Comparison of ENCODE assay signal across 11 cellular contexts in genomic region chr19:58096884-58097283, GRCh38. TPM values are rescaled to one million over a fixed set of nuclear protein-coding genes. Genes with fewer than 3 reads are reported as not detected.
DNase-seq lines count a peak whose midpoint lies in the region; ATAC-seq and TF ChIP-seq lines count a peak whose summit lies in the region.
"Had no signal": no experiment of that assay in that cellular context is flagged by ENCODE, and none has a peak within 500 bp of the region (broad histone marks: within the 10 kb centered on the region; RNA-seq: fewer than 3 reads in every experiment).

No MANE protein-coding gene starts in this region.

- peak overlapping the region; percentile 97 for H3K27ac Mint-ChIP-seq in CD4-positive, alpha-beta T cell
- peak overlapping the region; percentile 83 for H3K27ac Mint-ChIP-seq in osteocyte (ENCODE audit: unreplicated experiment)

- no peaks in the 10 kb centered on the region for H3K9me2 ChIP-seq in OCI-LY7 (ENCODE audit: insufficient read depth, low read length)

- H3K4me2 ChIP-seq in OCI-LY7 (ENCODE audit: low read length), result no peak overlapping the region

- BruUV-seq in OCI-LY7 (replicated peaks; lab: Mats Ljungman, UMichigan), result no TSS peak

- peaks cover 55% of the 10 kb centered on the region for H3K9me3 ChIP-seq in CD4-positive, alpha-beta T cell (ENCODE audit: control insufficient read depth, low read length)
- H3K9me3 ChIP-seq in NT2/D1 (ENCODE audit: insufficient read depth, low read length) (peaks cover 4% of the 10 kb centered on the region; the same call in 1 of the 2 replicates), esophagus muscularis mucosa (peaks cover 0 to 24% (median 11%) of the 10 kb centered on the region in 4 donors), Peyer's patch (peaks cover 0 to 34% (median 2%) of the 10 kb centered on the region in 4 donors), OCI-LY7 (ENCODE audit: low read length) (no peaks in the 10 kb centered on the region)
- H3K9me3 ChIP-seq: neutrophil had no signal

- intact Hi-C loops in CD4-positive, alpha-beta T cell (cut with DNase I, micrococcal nuclease), result loop anchor here (5.0 kb wide), 2 partner anchors 85 to 95 kb away; partner anchors contain the start of genes ZNF274 (in 1 of the 2) and ZNF606 (in 1 of the 2)
- intact Hi-C loops in esophagus muscularis mucosa (cut with DNase I) (loop anchor here (10.0 kb wide), 1 partner anchor 82 kb away; no protein-coding TSS in a partner anchor), OCI-LY7 (cut with micrococcal nuclease; ENCODE audit: unreplicated experiment) (no loop called here)

- H4K20me1 ChIP-seq in OCI-LY7 (ENCODE audit: insufficient read depth, low read length), result no peaks in the 10 kb centered on the region

- ATAC-seq in CD4-positive, alpha-beta T cell (ENCODE audit: poor library complexity), result no peak

- no peak overlapping the region for H3K27ac ChIP-seq in CD4-positive, alpha-beta T cell (ENCODE audit: low read depth, low read length)
- H3K27ac ChIP-seq in esophagus muscularis mucosa (replicated peaks in 1 of 4), result peak overlapping the region in 3 of 4 donors; percentile 93 to 96 (median 96)
- H3K27ac ChIP-seq in Peyer's patch, result no peak overlapping the region
- H3K27ac ChIP-seq in OCI-LY7 (ENCODE audit: low read depth, low read length, poor library complexity, severe bottlenecking), result no peak overlapping the region
- H3K27ac ChIP-seq: neutrophil had no signal

- H3K79me2 ChIP-seq in OCI-LY7 (ENCODE audit: insufficient read depth, low read depth, low read length), result no peaks in the 10 kb centered on the region

- peaks cover 11% of the 10 kb centered on the region for H3K9me3 Mint-ChIP-seq in CD4-positive, alpha-beta T cell
- H3K9me3 Mint-ChIP-seq in osteocyte (ENCODE audit: unreplicated experiment), result peaks cover 6% of the 10 kb centered on the region

- H3K27me3 ChIP-seq in CD4-positive, alpha-beta T cell (ENCODE audit: control insufficient read depth, insufficient read depth, low read length), result no peaks in the 10 kb centered on the region
- H3K27me3 ChIP-seq in NT2/D1 (ENCODE audit: insufficient read depth, insufficient read length) (no peaks in the 10 kb centered on the region), esophagus muscularis mucosa (no peaks in the 10 kb centered on the region), Peyer's patch (no peaks in the 10 kb centered on the region)
- H3K27me3 ChIP-seq: neutrophil had no signal

- DNase-seq in CD4-positive, alpha-beta T cell, result no peak
- DNase-seq in NT2/D1 (ENCODE audit: low read depth, low spot score) (no peak), esophagus muscularis mucosa (ENCODE audit: extremely low spot score) (no peak), osteocyte (ENCODE audit: extremely low spot score, unreplicated experiment) (no peak), Peyer's patch (no peak), NCI-H345 (lab: John Stamatoyannopoulos, UW) (no peak), OCI-LY7 (ENCODE audit: low spot score) (no peak), AG08395 (ENCODE audit: low spot score) (no peak)
- DNase-seq: activated effector memory CD4-positive, alpha-beta T cell treated with Interleukin-2 at 50 U/mL for 16 hours had no signal

- WGBS in esophagus muscularis mucosa, result 84% methylated on average over 13 of the region's 13 CpGs

- peak overlapping the region; percentile 70 for H3K9ac ChIP-seq in NT2/D1 (ENCODE audit: insufficient read length, low read depth)

- no peak for TF ChIP-seq EP300 in esophagus muscularis mucosa (IDR thresholded peaks at IDR 0.05)

- H3K4me3 Mint-ChIP-seq in CD4-positive, alpha-beta T cell, result peak overlapping the region; percentile 78
- H3K4me3 Mint-ChIP-seq in osteocyte (ENCODE audit: unreplicated experiment), result peak overlapping the region; percentile 70

- peak overlapping the region; percentile 48 for H3K4me3 ChIP-seq in NT2/D1 (ENCODE audit: insufficient read length, low read depth)
- peak overlapping the region; percentile 70 to 97 (median 76) for H3K4me3 ChIP-seq in esophagus muscularis mucosa
- H3K4me3 ChIP-seq in Peyer's patch, result peak overlapping the region in 1 of 4 donors; percentile 99
- no peak overlapping the region for H3K4me3 ChIP-seq in OCI-LY7 (ENCODE audit: low read depth, low read length, poor library complexity, severe bottlenecking)
- H3K4me3 ChIP-seq: HAP-1 had no signal

- H3K36me3 ChIP-seq in NT2/D1 (ENCODE audit: insufficient read depth, insufficient read length, low read length), result peaks cover 27% of the 10 kb centered on the region
- H3K36me3 ChIP-seq in esophagus muscularis mucosa, result peaks cover 0 to 28% (median 3%) of the 10 kb centered on the region in 4 donors
- no peaks in the 10 kb centered on the region for H3K36me3 ChIP-seq in Peyer's patch
- H3K36me3 ChIP-seq in OCI-LY7 (ENCODE audit: insufficient read depth, low read length), result no peaks in the 10 kb centered on the region
- H3K36me3 ChIP-seq: HAP-1, neutrophil had no signal

- no peaks in the 10 kb centered on the region for H3K27me3 Mint-ChIP-seq in CD4-positive, alpha-beta T cell
- no peaks in the 10 kb centered on the region for H3K27me3 Mint-ChIP-seq in osteocyte (ENCODE audit: unreplicated experiment)

- no peak for TF ChIP-seq POLR2A in esophagus muscularis mucosa (IDR thresholded peaks at IDR 0.05; ENCODE audit: low read depth)
- no peak for TF ChIP-seq POLR2A in Peyer's patch (IDR thresholded peaks at IDR 0.05)

- CTCF ChIA-PET in CD4-positive, alpha-beta T cell (lab: Charles Lee), result no interaction called here
- CTCF ChIA-PET in OCI-LY7 (lab: Charles Lee; ENCODE audit: unreplicated experiment), result no interaction called here

- no peak for TF ChIP-seq CTCF in CD4-positive, alpha-beta T cell (IDR thresholded peaks at IDR 0.05)
- no peak for TF ChIP-seq CTCF in esophagus muscularis mucosa (IDR thresholded peaks at IDR 0.05)
- TF ChIP-seq CTCF in osteocyte (IDR thresholded peaks at IDR 0.05), result no peak
- no peak for TF ChIP-seq CTCF in Peyer's patch (IDR thresholded peaks at IDR 0.05)
- no peak for TF ChIP-seq CTCF in OCI-LY7 (conservative IDR thresholded peaks at IDR 0.05; ENCODE audit: low read length)

- H3K4me1 Mint-ChIP-seq in CD4-positive, alpha-beta T cell (ENCODE audit: low read depth), result peaks cover 13% of the 10 kb centered on the region
- peaks cover 9% of the 10 kb centered on the region for H3K4me1 Mint-ChIP-seq in osteocyte (ENCODE audit: unreplicated experiment)

- H2AFZ ChIP-seq in OCI-LY7 (ENCODE audit: low read length), result no peak overlapping the region

- peaks cover 8% of the 10 kb centered on the region for H3K4me1 ChIP-seq in NT2/D1 (ENCODE audit: insufficient read depth, insufficient read length)
- peaks cover 19 to 29% (median 27%) of the 10 kb centered on the region in 4 donors for H3K4me1 ChIP-seq in esophagus muscularis mucosa
- H3K4me1 ChIP-seq in Peyer's patch, result peaks cover 0 to 3% (median 0%) of the 10 kb centered on the region in 4 donors
- no peaks in the 10 kb centered on the region for H3K4me1 ChIP-seq in OCI-LY7 (ENCODE audit: insufficient read depth, low read length, poor library complexity, severe bottlenecking)
- H3K4me1 ChIP-seq: HAP-1 had no signal

- POLR2A ChIA-PET in CD4-positive, alpha-beta T cell (lab: Charles Lee), result no interaction called here
- POLR2A ChIA-PET in OCI-LY7 (lab: Charles Lee), result no interaction called here

- peaks cover 67% of the 10 kb centered on the region for H3K36me3 Mint-ChIP-seq in CD4-positive, alpha-beta T cell (ENCODE audit: low read depth)
- peaks cover 17% of the 10 kb centered on the region for H3K36me3 Mint-ChIP-seq in osteocyte (ENCODE audit: unreplicated experiment)

RNA-seq across cellular contexts. Expression of gene ZSCAN18, which starts 1.1 kb away (rescaled TPM):
- 10 to 100 TPM; 57.1 to 58.8 TPM for total RNA-seq in CD4-positive, alpha-beta T cell
- 100 to 1,000 TPM in 3 of 4 donors, 10 to 100 TPM in 1; 93.0 to 141 (median 124) TPM for total RNA-seq in esophagus muscularis mucosa
- 47.2 and 50.7 TPM in 2 replicates for total RNA-seq in osteocyte
- total RNA-seq in Peyer's patch, result 10 to 100 TPM; 20.8 to 75.1 (median 47.7) TPM
- not detected in 2 replicates for total RNA-seq in OCI-LY7 (2014; rRNA removed; shearing (Covaris generic))
- total RNA-seq in OCI-LY7 (2022), result not detected in 2 replicates

RNA-seq across cellular contexts. Expression of gene ZNF135, which starts 37.8 kb away (rescaled TPM):
- total RNA-seq in CD4-positive, alpha-beta T cell, result 1 to 10 TPM; 1.2 to 1.4 TPM
- total RNA-seq in esophagus muscularis mucosa (1 to 10 TPM; 5.1 to 9.1 (median 6.6) TPM), osteocyte (5.5 and 5.9 TPM in 2 replicates), Peyer's patch (1 to 10 TPM; 1.2 to 6.6 (median 4.0) TPM), OCI-LY7 (2022) (not detected in 2 replicates)
- total RNA-seq in OCI-LY7 (2014; rRNA removed; shearing (Covaris generic)), result not detected in 2 replicates

RNA-seq across cellular contexts. Expression of gene ZNF329, which starts 53.7 kb away (rescaled TPM):
- 10 to 100 TPM; 15.0 to 16.9 TPM for total RNA-seq in CD4-positive, alpha-beta T cell
- total RNA-seq in esophagus muscularis mucosa (10 to 100 TPM in 2 of 4 donors, 1 to 10 TPM in 2; 8.3 to 14.0 (median 10.8) TPM), osteocyte (10.0 and 10.3 TPM in 2 replicates), Peyer's patch (10 to 100 TPM in 1 of 4 donors, 1 to 10 TPM in 3; 3.4 to 11.6 (median 5.7) TPM), OCI-LY7 (2022) (3.1 and 3.4 TPM in 2 replicates)
- total RNA-seq in OCI-LY7 (2014; rRNA removed; shearing (Covaris generic)), result 3.1 and 3.2 TPM in 2 replicates

Comparison
In these comparisons a context has a peak if more than half of its experiments do, and no peak if none do; other contexts are left out.
1. H3K27ac ChIP-seq: peak in esophagus muscularis mucosa (3 of 4); none in CD4-positive, alpha-beta T cell (single experiment), Peyer's patch (0 of 4) and OCI-LY7 (single experiment).
2. RNA of gene ZSCAN18, which starts 1.1 kb away (total RNA-seq): 93.0 to 141 TPM in esophagus muscularis mucosa, 57.1 to 58.8 TPM in CD4-positive, alpha-beta T cell, 20.8 to 75.1 TPM in Peyer's patch and 47.2 to 50.7 TPM in osteocyte; not detected in OCI-LY7; every median in the first group is over 10 times any median in the second.